ENCODE assay signal across 9 cellular contexts in genomic region chr11:831951-832528, GRCh38. TPM values are rescaled to one million over a fixed set of nuclear protein-coding genes. Genes with fewer than 3 reads are reported as not detected.
DNase-seq lines count a peak whose midpoint lies in the region; ATAC-seq and TF ChIP-seq lines count a peak whose summit lies in the region.
"Had no signal": no experiment of that assay in that cellular context is flagged by ENCODE, and none has a peak within 500 bp of the region (broad histone marks: within the 10 kb centered on the region; RNA-seq: fewer than 3 reads in every experiment).

No MANE protein-coding gene starts in this region.

- peak overlapping the region; percentile 70 for H3K4me3 ChIP-seq in HEK293 (ENCODE audit: low read depth, low read length)
- peak overlapping the region; percentile 71 to 79 (median 76) for H3K4me3 ChIP-seq in breast epithelium
- peak overlapping the region; percentile 46 for H3K4me3 ChIP-seq in mucosa of stomach (ENCODE audit: low read length)

- POLR2A ChIA-PET in HEK293 (lab: Yijun Ruan, JAX): interaction anchor here (0.6 to 15.0 kb wide), 8 partner anchors 8 to 28 kb away, joined by 3 to 202 read pairs (median 4); partner anchors contain the start of genes PNPLA2, POLR2L, RPLP2 and TSPAN4

- TF ChIP-seq POLR2A in breast epithelium (IDR thresholded peaks at IDR 0.05): no peak

- H3K27ac ChIP-seq in 22Rv1 (peak overlapping the region; percentile 96), HEK293 (ENCODE audit: extremely low read depth, low read depth, low read length) (peak overlapping the region; percentile 66; the same call in 1 of the 2 replicates), breast epithelium (peak overlapping the region; percentile 84 to 93)

- ATAC-seq in GM18498 (IDR thresholded peaks at IDR 0.05; ENCODE audit: unreplicated experiment) (no peak), left lobe of liver (no peak)

- no peaks in the 10 kb centered on the region; the same call in 1 of the 2 replicates for H3K4me1 ChIP-seq in HEK293 (ENCODE audit: control insufficient read depth, insufficient read depth, low read length)
- H3K4me1 ChIP-seq in breast epithelium: peaks cover 35 to 45% of the 10 kb centered on the region in 2 donors
- peaks cover 73% of the 10 kb centered on the region for H3K4me1 ChIP-seq in mucosa of stomach (ENCODE audit: control insufficient read depth, insufficient read depth, low read length)

- intact Hi-C loops in breast epithelium (cut with DNase I; ENCODE audit: low total_unique reads): no loop called here

- H3K9me3 ChIP-seq in HEK293 (ENCODE audit: control insufficient read depth, insufficient read depth, low read depth, low read length) (no peaks in the 10 kb centered on the region), breast epithelium (no peaks in the 10 kb centered on the region), mucosa of stomach (ENCODE audit: control insufficient read depth, low read length) (no peaks in the 10 kb centered on the region)

- CTCF ChIA-PET in HEK293 (lab: Yijun Ruan, JAX): no interaction called here

- DNase-seq in breast epithelium (ENCODE audit: low spot score in 2 of 2) (no peak), NCI-H2029 (lab: John Stamatoyannopoulos, UW) (no peak), left lobe of liver (ENCODE audit: low spot score) (no peak), hypothalamus (lab: John Stamatoyannopoulos, UW) (no peak)
- DNase-seq: activated CD4-positive, alpha-beta T cell treated with anti-CD3 and anti-CD28 coated beads, Interleukin-2, amount 50 U/mL, for 1 hour had no signal

- peak overlapping the region; percentile 59 for H3K9ac ChIP-seq in mucosa of stomach (ENCODE audit: low read length)

- TF ChIP-seq CTCF in 22Rv1 (IDR thresholded peaks at IDR 0.05) (no peak), HEK293 (tag by site-specific recombination; IDR thresholded peaks at IDR 0.05) (no peak), breast epithelium (IDR thresholded peaks at IDR 0.05) (no peak)

- H3K27me3 ChIP-seq in breast epithelium (no peaks in the 10 kb centered on the region), mucosa of stomach (ENCODE audit: control insufficient read depth, insufficient read depth, low read length) (peaks cover 19% of the 10 kb centered on the region)

- H3K36me3 ChIP-seq in HEK293 (ENCODE audit: control insufficient read depth in 2 of 2, insufficient read depth in 1 of 2, low read length in 2 of 2): peaks cover 0 to 25% of the 10 kb centered on the region in 2 experiments; a peak in 1 of 3 replicates
- no peaks in the 10 kb centered on the region for H3K36me3 ChIP-seq in breast epithelium
- H3K36me3 ChIP-seq in mucosa of stomach (ENCODE audit: control insufficient read depth, insufficient read depth, low read length): peaks cover 5% of the 10 kb centered on the region

TF ChIP-seq in HEK293, 187 proteins besides CTCF, POLR2A, EP300 and RAD21 (continues in another document):
- TF ChIP-seq ZNF585B (tag by site-specific recombination; IDR thresholded peaks at IDR 0.05) (no peak), ZFHX2 (tag by site-specific recombination; conservative IDR thresholded peaks at IDR 0.05) (peak; percentile 88), KLF10 (tag by site-specific recombination; IDR thresholded peaks at IDR 0.05) (no peak), SCRT1 (tag by site-specific recombination; IDR thresholded peaks at IDR 0.05; ENCODE audit: borderline replicate concordance) (no peak), ZBTB7A (tag by site-specific recombination; IDR thresholded peaks at IDR 0.05; ENCODE audit: low read depth) (no peak), ZNF560 (tag by site-specific recombination; IDR thresholded peaks at IDR 0.05; ENCODE audit: borderline replicate concordance) (no peak), ZIC2 (tag by site-specific recombination; IDR thresholded peaks at IDR 0.05) (peak; percentile 84), EGR2 (tag by site-specific recombination; IDR thresholded peaks at IDR 0.05; ENCODE audit: low read depth) (peak; percentile 76), ZNF341 (tag by site-specific recombination; IDR thresholded peaks at IDR 0.05; ENCODE audit: low read depth) (no peak)
- TF ChIP-seq, protein P1, sequence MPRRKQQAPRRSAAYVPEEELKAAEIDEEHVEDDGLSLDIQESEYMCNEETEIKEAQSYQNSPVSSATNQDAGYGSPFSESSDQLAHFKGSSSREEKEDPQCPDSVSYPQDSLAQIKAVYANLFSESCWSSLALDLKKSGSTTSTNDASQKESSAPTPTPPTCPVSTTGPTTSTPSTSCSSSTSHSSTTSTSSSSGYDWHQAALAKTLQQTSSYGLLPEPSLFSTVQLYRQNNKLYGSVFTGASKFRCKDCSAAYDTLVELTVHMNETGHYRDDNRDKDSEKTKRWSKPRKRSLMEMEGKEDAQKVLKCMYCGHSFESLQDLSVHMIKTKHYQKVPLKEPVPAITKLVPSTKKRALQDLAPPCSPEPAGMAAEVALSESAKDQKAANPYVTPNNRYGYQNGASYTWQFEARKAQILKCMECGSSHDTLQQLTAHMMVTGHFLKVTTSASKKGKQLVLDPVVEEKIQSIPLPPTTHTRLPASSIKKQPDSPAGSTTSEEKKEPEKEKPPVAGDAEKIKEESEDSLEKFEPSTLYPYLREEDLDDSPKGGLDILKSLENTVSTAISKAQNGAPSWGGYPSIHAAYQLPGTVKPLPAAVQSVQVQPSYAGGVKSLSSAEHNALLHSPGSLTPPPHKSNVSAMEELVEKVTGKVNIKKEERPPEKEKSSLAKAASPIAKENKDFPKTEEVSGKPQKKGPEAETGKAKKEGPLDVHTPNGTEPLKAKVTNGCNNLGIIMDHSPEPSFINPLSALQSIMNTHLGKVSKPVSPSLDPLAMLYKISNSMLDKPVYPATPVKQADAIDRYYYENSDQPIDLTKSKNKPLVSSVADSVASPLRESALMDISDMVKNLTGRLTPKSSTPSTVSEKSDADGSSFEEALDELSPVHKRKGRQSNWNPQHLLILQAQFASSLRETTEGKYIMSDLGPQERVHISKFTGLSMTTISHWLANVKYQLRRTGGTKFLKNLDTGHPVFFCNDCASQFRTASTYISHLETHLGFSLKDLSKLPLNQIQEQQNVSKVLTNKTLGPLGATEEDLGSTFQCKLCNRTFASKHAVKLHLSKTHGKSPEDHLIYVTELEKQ (tag by site-specific recombination; IDR thresholded peaks at IDR 0.05; ENCODE audit: borderline replicate concordance): no peak
- TF ChIP-seq, protein P2, sequence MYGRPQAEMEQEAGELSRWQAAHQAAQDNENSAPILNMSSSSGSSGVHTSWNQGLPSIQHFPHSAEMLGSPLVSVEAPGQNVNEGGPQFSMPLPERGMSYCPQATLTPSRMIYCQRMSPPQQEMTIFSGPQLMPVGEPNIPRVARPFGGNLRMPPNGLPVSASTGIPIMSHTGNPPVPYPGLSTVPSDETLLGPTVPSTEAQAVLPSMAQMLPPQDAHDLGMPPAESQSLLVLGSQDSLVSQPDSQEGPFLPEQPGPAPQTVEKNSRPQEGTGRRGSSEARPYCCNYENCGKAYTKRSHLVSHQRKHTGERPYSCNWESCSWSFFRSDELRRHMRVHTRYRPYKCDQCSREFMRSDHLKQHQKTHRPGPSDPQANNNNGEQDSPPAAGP (tag by site-specific recombination; IDR thresholded peaks at IDR 0.05): 0 out of 2 replicates have a peak, but pooled peaks have one; percentile 49
- TF ChIP-seq, protein P3, sequence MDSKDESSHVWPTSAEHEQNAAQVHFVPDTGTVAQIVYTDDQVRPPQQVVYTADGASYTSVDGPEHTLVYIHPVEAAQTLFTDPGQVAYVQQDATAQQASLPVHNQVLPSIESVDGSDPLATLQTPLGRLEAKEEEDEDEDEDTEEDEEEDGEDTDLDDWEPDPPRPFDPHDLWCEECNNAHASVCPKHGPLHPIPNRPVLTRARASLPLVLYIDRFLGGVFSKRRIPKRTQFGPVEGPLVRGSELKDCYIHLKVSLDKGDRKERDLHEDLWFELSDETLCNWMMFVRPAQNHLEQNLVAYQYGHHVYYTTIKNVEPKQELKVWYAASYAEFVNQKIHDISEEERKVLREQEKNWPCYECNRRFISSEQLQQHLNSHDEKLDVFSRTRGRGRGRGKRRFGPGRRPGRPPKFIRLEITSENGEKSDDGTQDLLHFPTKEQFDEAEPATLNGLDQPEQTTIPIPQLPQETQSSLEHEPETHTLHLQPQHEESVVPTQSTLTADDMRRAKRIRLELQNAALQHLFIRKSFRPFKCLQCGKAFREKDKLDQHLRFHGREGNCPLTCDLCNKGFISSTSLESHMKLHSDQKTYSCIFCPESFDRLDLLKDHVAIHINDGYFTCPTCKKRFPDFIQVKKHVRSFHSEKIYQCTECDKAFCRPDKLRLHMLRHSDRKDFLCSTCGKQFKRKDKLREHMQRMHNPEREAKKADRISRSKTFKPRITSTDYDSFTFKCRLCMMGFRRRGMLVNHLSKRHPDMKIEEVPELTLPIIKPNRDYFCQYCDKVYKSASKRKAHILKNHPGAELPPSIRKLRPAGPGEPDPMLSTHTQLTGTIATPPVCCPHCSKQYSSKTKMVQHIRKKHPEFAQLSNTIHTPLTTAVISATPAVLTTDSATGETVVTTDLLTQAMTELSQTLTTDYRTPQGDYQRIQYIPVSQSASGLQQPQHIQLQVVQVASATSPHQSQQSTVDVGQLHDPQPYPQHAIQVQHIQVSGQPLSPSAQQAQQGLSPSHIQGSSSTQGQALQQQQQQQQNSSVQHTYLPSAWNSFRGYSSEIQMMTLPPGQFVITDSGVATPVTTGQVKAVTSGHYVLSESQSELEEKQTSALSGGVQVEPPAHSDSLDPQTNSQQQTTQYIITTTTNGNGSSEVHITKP (tag by site-specific recombination; IDR thresholded peaks at IDR 0.05): peak; percentile 81

RNA-seq across cellular contexts. Expression of gene CD151, which starts 0.7 kb away (rescaled TPM):
- total RNA-seq in breast epithelium: 100 to 1,000 TPM; 209 to 847 (median 343) TPM
- 120 TPM for total RNA-seq in left lobe of liver

RNA-seq across cellular contexts. Expression of gene CRACR2B, which starts 4.3 kb away (rescaled TPM):
- total RNA-seq in breast epithelium: 100 to 1,000 TPM in 1 of 3 donors, 10 to 100 TPM in 2; 14.7 to 152 (median 86.2) TPM
- total RNA-seq in left lobe of liver: 3.5 TPM

RNA-seq across cellular contexts. Expression of gene POLR2L, which starts 10.3 kb away (rescaled TPM):
- total RNA-seq in breast epithelium (100 to 1,000 TPM in 1 of 3 donors, 10 to 100 TPM in 2; 51.8 to 126 (median 96.7) TPM), left lobe of liver (81.5 TPM)

RNA-seq across cellular contexts. Expression of gene TSPAN4, which starts 10.6 kb away (rescaled TPM):
- total RNA-seq in breast epithelium (100 to 1,000 TPM in 2 of 3 donors, 10 to 100 TPM in 1; 72.4 to 217 (median 107) TPM), left lobe of liver (17.1 TPM)

RNA-seq across cellular contexts. Expression of gene PNPLA2, which starts 13.3 kb away (rescaled TPM):
- total RNA-seq in breast epithelium (100 to 1,000 TPM; 103 to 266 (median 109) TPM), left lobe of liver (107 TPM)
